ENCODE assay signal across 8 cellular contexts in the genomic region with DNA sequence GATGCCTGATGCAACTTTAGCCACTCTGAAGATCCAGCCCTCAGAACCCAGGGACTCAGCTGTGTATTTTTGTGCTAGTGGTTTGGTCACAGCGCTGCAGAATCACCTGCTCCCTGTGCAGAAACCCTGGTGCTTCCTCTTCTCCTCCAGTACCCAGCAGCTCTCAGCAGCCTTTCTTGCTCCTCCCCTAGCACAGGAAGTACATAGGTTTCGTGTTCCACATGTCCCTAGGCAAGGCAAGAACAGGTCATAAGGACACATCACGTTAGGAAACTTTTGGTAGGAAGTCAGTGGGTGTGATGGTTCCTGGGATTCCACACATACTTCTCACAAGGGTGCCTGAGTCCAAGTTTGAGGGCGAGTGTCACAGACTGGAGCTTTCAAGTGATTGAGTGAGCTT.
DNase-seq lines count a peak whose midpoint lies in the region; ATAC-seq, FAIRE-seq and TF ChIP-seq lines count a peak whose summit lies in the region.

No MANE protein-coding gene starts in this region.

- H3K4me2 ChIP-seq in skeletal muscle satellite cell (ENCODE audit: low read length) = no peak overlapping the region

- ATAC-seq in CD4-positive, alpha-beta T cell (ENCODE audit: poor library complexity) = peak; percentile 92
- ATAC-seq in GM19397 (IDR thresholded peaks at IDR 0.05; ENCODE audit: unreplicated experiment) (peak; percentile 70), HG03354 (IDR thresholded peaks at IDR 0.05; ENCODE audit: poor library complexity, severe bottlenecking, unreplicated experiment) (peak; percentile 70), heart left ventricle (no peak)

- DNase-seq in CD4-positive, alpha-beta T cell = peak in 4 of 10 experiments; percentile 4 to 13 (median 9)
- peak; percentile 29 to 32 for DNase-seq in activated T-cell treated with anti-CD3 and anti-CD28 coated beads, Interleukin-2, amount 50 U/mL, for 48 hours
- DNase-seq in heart left ventricle (no peak), mesenteric fat pad (ENCODE audit: low spot score) (no peak), urothelium cell line (ENCODE audit: low spot score) (no peak)

- H3K4me3 Mint-ChIP-seq in CD4-positive, alpha-beta T cell = peak overlapping the region; percentile 64

- H3K36me3 ChIP-seq in skeletal muscle satellite cell (ENCODE audit: insufficient read depth, low read length) = no peaks in the 10 kb centered on the region
- no peaks in the 10 kb centered on the region for H3K36me3 ChIP-seq in heart left ventricle

- no peak for FAIRE-seq in urothelium cell line (lab: Jason Lieb, UNC)

- H3K9me3 ChIP-seq in CD4-positive, alpha-beta T cell (ENCODE audit: control insufficient read depth, low read length) = no peaks in the 10 kb centered on the region
- H3K9me3 ChIP-seq in skeletal muscle satellite cell (replicated peaks; ENCODE audit: low read length) = no peaks in the 10 kb centered on the region
- H3K9me3 ChIP-seq in heart left ventricle = no peaks in the 10 kb centered on the region

- TF ChIP-seq POLR2A in heart left ventricle (IDR thresholded peaks at IDR 0.05) = no peak

- H3K4me1 ChIP-seq in skeletal muscle satellite cell (ENCODE audit: control insufficient read depth, insufficient read depth, low read length) (peaks cover 35% of the 10 kb centered on the region), heart left ventricle (peaks cover 0 to 7% (median 0%) of the 10 kb centered on the region in 12 donors)

- CTCF ChIA-PET in CD4-positive, alpha-beta T cell (lab: Charles Lee) = interaction anchor here (2.2 kb wide), 1 partner anchor 23 kb away, joined by 5 read pairs; no protein-coding TSS in a partner anchor

- H3K36me3 Mint-ChIP-seq in CD4-positive, alpha-beta T cell (ENCODE audit: low read depth) = no peaks in the 10 kb centered on the region

- 33 to 37% (median 35%) methylated on average over 4 of the region's 4 CpGs for WGBS in heart left ventricle, 4 donors

- no peak for TF ChIP-seq CTCF in CD4-positive, alpha-beta T cell (IDR thresholded peaks at IDR 0.05)
- no peak for TF ChIP-seq CTCF in heart left ventricle (IDR thresholded peaks at IDR 0.05)

- H3K4me3 ChIP-seq in skeletal muscle satellite cell (ENCODE audit: low read length) (peak overlapping the region; percentile 15), heart left ventricle (no peak overlapping the region)

- no peaks in the 10 kb centered on the region for H3K27me3 ChIP-seq in CD4-positive, alpha-beta T cell (ENCODE audit: control insufficient read depth, insufficient read depth, low read length)
- H3K27me3 ChIP-seq in skeletal muscle satellite cell (ENCODE audit: control insufficient read depth, insufficient read depth, low read length) = no peaks in the 10 kb centered on the region
- no peaks in the 10 kb centered on the region for H3K27me3 ChIP-seq in heart left ventricle

- intact Hi-C loops in CD4-positive, alpha-beta T cell (cut with DNase I, micrococcal nuclease) = loop anchor here in 1 of 2 experiments (5.0 kb wide), 1 partner anchor 44 kb away; no protein-coding TSS in a partner anchor
- intact Hi-C loops in heart left ventricle (cut with DNase I) = no loop called here

- no peak overlapping the region for H3K9ac ChIP-seq in skeletal muscle satellite cell (ENCODE audit: low read depth, low read length)

- H3K27ac Mint-ChIP-seq in CD4-positive, alpha-beta T cell = peak overlapping the region; percentile 36

- no peaks in the 10 kb centered on the region for H3K27me3 Mint-ChIP-seq in CD4-positive, alpha-beta T cell

- peaks cover 25% of the 10 kb centered on the region for H3K4me1 Mint-ChIP-seq in CD4-positive, alpha-beta T cell (ENCODE audit: low read depth)

- POLR2A ChIA-PET in CD4-positive, alpha-beta T cell (lab: Charles Lee) = interaction anchor here (1.0 kb wide), 1 partner anchor 19 kb away, joined by 3 read pairs; no protein-coding TSS in a partner anchor

- H3K27ac ChIP-seq in CD4-positive, alpha-beta T cell (ENCODE audit: low read depth, low read length) = no peak overlapping the region
- no peak overlapping the region for H3K27ac ChIP-seq in heart left ventricle

- no peaks in the 10 kb centered on the region for H3K9me3 Mint-ChIP-seq in CD4-positive, alpha-beta T cell

Comparison
In these comparisons a context has a peak if more than half of its experiments do, and no peak if none do; other contexts are left out.
1. ATAC-seq: peak in CD4-positive, alpha-beta T cell (single experiment), GM19397 (single experiment) and HG03354 (single experiment); none in heart left ventricle (0 of 4).
2. DNase-seq: peak in activated T-cell treated with anti-CD3 and anti-CD28 coated beads, Interleukin-2, amount 50 U/mL, for 48 hours (2 of 2); none in heart left ventricle (0 of 5), mesenteric fat pad (single experiment) and urothelium cell line (single experiment).